In the genomic region with DNA sequence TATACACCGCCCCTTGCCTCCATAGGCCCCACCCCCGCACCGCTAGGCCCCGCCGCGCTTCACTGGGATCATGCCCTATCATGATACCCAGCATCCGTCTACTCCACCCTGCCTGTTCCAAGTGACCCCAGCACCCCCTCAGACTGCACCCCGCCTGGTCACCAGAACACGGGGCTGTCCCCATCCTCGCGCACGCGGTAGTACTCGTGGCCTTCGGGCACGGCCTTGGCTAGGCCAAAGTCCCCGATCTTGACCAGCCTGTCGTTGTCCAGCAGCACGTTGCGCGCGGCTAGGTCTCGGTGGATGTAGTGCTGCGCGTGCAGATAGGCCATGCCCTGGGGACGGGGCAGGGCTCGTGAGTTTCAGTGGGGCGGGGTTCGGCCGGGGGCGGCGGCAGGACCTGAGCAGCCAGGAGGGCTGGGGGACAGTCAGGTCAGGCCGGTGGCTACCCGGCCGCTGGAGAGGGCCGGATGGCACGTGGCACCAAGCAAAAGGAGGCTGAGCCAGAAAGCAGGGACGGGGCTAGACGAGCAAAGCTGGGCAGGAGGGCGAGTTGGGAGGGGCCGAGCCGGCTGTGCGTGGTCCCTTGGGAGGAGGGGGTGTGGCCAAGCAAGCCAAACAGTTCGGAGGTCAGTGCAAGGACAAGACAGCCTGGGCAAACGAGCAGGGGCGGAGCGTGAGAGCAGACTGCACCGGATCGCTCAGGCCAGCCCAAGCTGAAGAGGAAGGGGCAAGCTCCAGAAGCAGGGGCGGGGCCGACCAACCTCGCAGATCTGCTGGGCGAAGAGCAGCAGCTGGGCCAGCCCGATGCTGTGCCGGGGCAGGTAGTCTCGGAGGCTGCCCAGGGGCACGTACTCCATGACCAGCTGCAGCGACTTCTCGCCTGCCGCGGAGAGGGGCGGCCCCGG, we compare ENCODE assay signal across 9 cellular contexts. TPM values are rescaled to one million over a fixed set of nuclear protein-coding genes. Genes with fewer than 3 reads are reported as not detected.
A peak's percentile ranks its signal among the peaks of the same experiment; 100 is the strongest.
DNase-seq lines count a peak whose midpoint lies in the region; ATAC-seq and TF ChIP-seq lines count a peak whose summit lies in the region.
"Had no signal": no experiment of that assay in that cellular context is flagged by ENCODE, and none has a peak within 500 bp of the region (broad histone marks: within the 10 kb centered on the region; RNA-seq: fewer than 3 reads in every experiment).

No MANE protein-coding gene starts in this region.

- no peak for TF ChIP-seq POLR2A in body of pancreas (IDR thresholded peaks at IDR 0.05)

- no peak overlapping the region for H2AFZ ChIP-seq in osteoblast (ENCODE audit: low read length)

- no peak overlapping the region for H3K27ac Mint-ChIP-seq in Caco-2 (ENCODE audit: unreplicated experiment)

- ATAC-seq in body of pancreas, result peak; percentile 37
- peak; percentile 92 for ATAC-seq in right cardiac atrium
- no peak for ATAC-seq in GM19351 (IDR thresholded peaks at IDR 0.05; ENCODE audit: unreplicated experiment)

- no peaks in the 10 kb centered on the region for H4K20me1 ChIP-seq in osteoblast (ENCODE audit: insufficient read depth, low read length)

- TF ChIP-seq CTCF in Caco-2 (IDR thresholded peaks at IDR 0.05; ENCODE audit: insufficient read depth in 1 of 2, low read depth in 1 of 2, low read length in 1 of 2, severe bottlenecking in 1 of 2, unreplicated experiment in 1 of 2) (no peak), body of pancreas (IDR thresholded peaks at IDR 0.05) (no peak), osteoblast (IDR thresholded peaks at IDR 0.05; ENCODE audit: extremely low read depth, low read depth, low read length) (no peak)

- H3K27ac ChIP-seq in body of pancreas (no peak overlapping the region), right cardiac atrium (ENCODE audit: low read length) (peak overlapping the region; percentile 45), osteoblast (ENCODE audit: low read depth, low read length) (no peak overlapping the region)

- CTCF ChIA-PET in Caco-2 (lab: Charles Lee), result no interaction called here

- WGBS in body of pancreas, 2 donors, result 88 to 92% methylated on average over 43 to 56 of the region's 63 CpGs
- WGBS in right cardiac atrium, result 47% methylated on average over 63 of the region's 63 CpGs

- intact Hi-C loops in Caco-2 (cut with micrococcal nuclease; ENCODE audit: unreplicated experiment), result no loop called here
- intact Hi-C loops in body of pancreas (cut with DNase I), result no loop called here
- intact Hi-C loops in right cardiac atrium (cut with DNase I), result no loop called here

- peaks cover 42% of the 10 kb centered on the region for H3K36me3 Mint-ChIP-seq in Caco-2 (ENCODE audit: insufficient read depth, unreplicated experiment)

- H3K4me1 ChIP-seq in Caco-2 (no peaks in the 10 kb centered on the region), body of pancreas (no peaks in the 10 kb centered on the region), right cardiac atrium (ENCODE audit: control insufficient read depth, insufficient read depth, low read length) (no peaks in the 10 kb centered on the region), osteoblast (ENCODE audit: insufficient read depth, low read length) (no peaks in the 10 kb centered on the region)

- H3K4me3 Mint-ChIP-seq in Caco-2 (ENCODE audit: unreplicated experiment), result no peak overlapping the region

- H3K4me3 ChIP-seq in Caco-2 (ENCODE audit: low read depth, low read length), result no peak overlapping the region
- H3K4me3 ChIP-seq in body of pancreas, result no peak overlapping the region
- H3K4me3 ChIP-seq in right cardiac atrium (ENCODE audit: low read length), result no peak overlapping the region
- H3K4me3 ChIP-seq in osteoblast (ENCODE audit: insufficient read depth, low read length), result no peak overlapping the region

- no peak overlapping the region for H3K4me2 ChIP-seq in osteoblast (ENCODE audit: insufficient read depth, low read length)

- no peaks in the 10 kb centered on the region for H3K79me2 ChIP-seq in osteoblast (ENCODE audit: insufficient read depth, low read length)

- peak; percentile 24 to 61 for DNase-seq in Caco-2
- peak in 3 of 4 donors; percentile 17 to 35 (median 28) for DNase-seq in body of pancreas
- peak; percentile 90 to 95 (median 94) for DNase-seq in right cardiac atrium
- DNase-seq in osteoblast (ENCODE audit: insufficient read length, low spot score, missing footprints), result peak; percentile 72
- no peak for DNase-seq in stimulated activated CD4-positive, alpha-beta T cell treated with anti-CD3 and anti-CD28 coated beads, Interleukin-2, amount 100 ng/mL, for 48 hours
- DNase-seq in dermis blood vessel endothelial cell, result no peak
- no peak for DNase-seq in NCI-H146 (lab: John Stamatoyannopoulos, UW)
- DNase-seq: NCI-H1436 had no signal

- H3K27me3 ChIP-seq in Caco-2 (replicated peaks; ENCODE audit: control insufficient read depth, insufficient read depth, low read length) (no peaks in the 10 kb centered on the region), body of pancreas (no peaks in the 10 kb centered on the region), right cardiac atrium (ENCODE audit: control insufficient read depth, insufficient read depth) (no peaks in the 10 kb centered on the region), osteoblast (ENCODE audit: insufficient read depth, low read length) (no peaks in the 10 kb centered on the region)

- no peaks in the 10 kb centered on the region for H3K4me1 Mint-ChIP-seq in Caco-2 (ENCODE audit: low read depth, unreplicated experiment)

- no peaks in the 10 kb centered on the region for H3K9me3 Mint-ChIP-seq in Caco-2 (ENCODE audit: unreplicated experiment)

- no peaks in the 10 kb centered on the region for H3K27me3 Mint-ChIP-seq in Caco-2 (ENCODE audit: insufficient read depth, unreplicated experiment)

- POLR2A ChIA-PET in Caco-2 (lab: Charles Lee), result no interaction called here

- BruUV-seq in Caco-2 (replicated peaks; lab: Mats Ljungman, UMichigan), result no TSS peak

- H3K36me3 ChIP-seq in Caco-2 (ENCODE audit: control insufficient read depth, insufficient read depth, low read length) (peaks cover 1% of the 10 kb centered on the region; the same call in 1 of the 2 replicates), body of pancreas (replicated peaks in 1 of 2; ENCODE audit: insufficient read depth in 1 of 2, low read depth in 2 of 2) (peaks cover 3 to 9% of the 10 kb centered on the region in 2 donors), osteoblast (ENCODE audit: insufficient read depth, low read length) (peaks cover 46% of the 10 kb centered on the region)

- H3K9me3 ChIP-seq in Caco-2 (no peaks in the 10 kb centered on the region), body of pancreas (no peaks in the 10 kb centered on the region), right cardiac atrium (ENCODE audit: control insufficient read depth, low read length) (no peaks in the 10 kb centered on the region), osteoblast (ENCODE audit: low read depth, low read length) (no peaks in the 10 kb centered on the region)

RNA-seq across cellular contexts. Expression of gene ICAM3, which starts 13.6 kb away (rescaled TPM):
- total RNA-seq in Caco-2 (2022), result 6.9 and 9.8 TPM in 2 replicates
- total RNA-seq in body of pancreas, result 1 to 10 TPM; 2.1 to 5.9 TPM
- total RNA-seq in right cardiac atrium, result 10 to 100 TPM; 16.0 to 20.6 (median 17.8) TPM
- 7.2 TPM for polyA plus RNA-seq in right cardiac atrium
- 3.2 and 3.6 TPM in 2 replicates for total RNA-seq in osteoblast
- 7.2 and 9.4 TPM in 2 replicates for total RNA-seq in dermis blood vessel endothelial cell

RNA-seq across cellular contexts. Expression of gene RAVER1, which starts 19.7 kb away (rescaled TPM):
- total RNA-seq in Caco-2 (2022), result 53.9 and 55.1 TPM in 2 replicates
- 10 to 100 TPM in 1 of 2 donors, 1 to 10 TPM in 1; 9.9 to 30.7 TPM for total RNA-seq in body of pancreas
- 10 to 100 TPM; 13.9 to 20.1 (median 15.1) TPM for total RNA-seq in right cardiac atrium
- 9.8 TPM for polyA plus RNA-seq in right cardiac atrium
- total RNA-seq in osteoblast, result 8.0 TPM in 2 replicates
- total RNA-seq in dermis blood vessel endothelial cell, result 13.3 and 30.9 TPM in 2 replicates

RNA-seq across cellular contexts. Expression of gene TYK2, which starts 27.4 kb away (rescaled TPM):
- total RNA-seq in Caco-2 (2022), result 124 and 134 TPM in 2 replicates
- total RNA-seq in body of pancreas, result 100 to 1,000 TPM in 1 of 2 donors, 10 to 100 TPM in 1; 72.4 to 168 TPM
- total RNA-seq in right cardiac atrium, result 10 to 100 TPM; 56.3 to 77.0 (median 73.4) TPM
- polyA plus RNA-seq in right cardiac atrium, result 71.6 TPM
- total RNA-seq in osteoblast, result 52.5 and 72.7 TPM in 2 replicates
- total RNA-seq in dermis blood vessel endothelial cell, result 95.6 and 110 TPM in 2 replicates

RNA-seq across cellular contexts. Expression of gene FDX2, which starts 37.2 kb away (rescaled TPM):
- total RNA-seq in Caco-2 (2022) (28.7 and 30.3 TPM in 2 replicates), body of pancreas (10 to 100 TPM; 11.2 to 16.8 TPM), right cardiac atrium (10 to 100 TPM; 13.2 to 20.7 (median 16.7) TPM), osteoblast (14.7 and 17.7 TPM in 2 replicates), dermis blood vessel endothelial cell (18.7 and 25.4 TPM in 2 replicates)
- 27.7 TPM for polyA plus RNA-seq in right cardiac atrium

RNA-seq across cellular contexts. Expression of gene ZGLP1, which starts 43.4 kb away (rescaled TPM):
- total RNA-seq in Caco-2 (2022), result 2.5 and 3.8 TPM in 2 replicates
- total RNA-seq in body of pancreas, result 1 to 10 TPM; 2.3 to 4.6 TPM
- 1 to 10 TPM in 1 of 4 donors, under 1 TPM in 3; 0.80 to 1.3 (median 0.84) TPM for total RNA-seq in right cardiac atrium
- 0.68 TPM for polyA plus RNA-seq in right cardiac atrium
- 0.59 and 0.72 TPM in 2 replicates for total RNA-seq in osteoblast
- total RNA-seq in dermis blood vessel endothelial cell, result 0.47 and 1.4 TPM in 2 replicates

Comparison
In these comparisons a context has a peak if more than half of its experiments do, and no peak if none do; other contexts are left out.
1. DNase-seq: peak in Caco-2 (2 of 2), body of pancreas (3 of 4), right cardiac atrium (3 of 3) and osteoblast (single experiment); none in stimulated activated CD4-positive, alpha-beta T cell treated with anti-CD3 and anti-CD28 coated beads, Interleukin-2, amount 100 ng/mL, for 48 hours (0 of 2), dermis blood vessel endothelial cell (single experiment) and NCI-H146 (single experiment).